1 cellular context compared by ENCODE assay signal in genomic region chr20:53875452-53875851, GRCh38.
TF ChIP-seq lines count a peak whose summit lies in the region.

No MANE protein-coding gene starts in this region.

TF ChIP-seq in K562, 482 proteins besides CTCF, POLR2A, EP300 and RAD21 (continued from another document and continues in another):
- no peak for TF ChIP-seq HMBOX1 (IDR thresholded peaks at IDR 0.05)
- TF ChIP-seq EWSR1 (IDR thresholded peaks at IDR 0.05; ENCODE audit: borderline replicate concordance, low read depth, partially characterized antibody), result no peak
- TF ChIP-seq FOXA1 (IDR thresholded peaks at IDR 0.05; ENCODE audit: borderline replicate concordance), result no peak
- no peak for TF ChIP-seq MEF2D (tag; conservative IDR thresholded peaks at IDR 0.05; ENCODE audit: low read depth)
- TF ChIP-seq CEBPB (tag; IDR thresholded peaks at IDR 0.05), result peak; percentile 90
- TF ChIP-seq ZNF24 (IDR thresholded peaks at IDR 0.05), result no peak
- TF ChIP-seq RNF2 (IDR thresholded peaks at IDR 0.05), result no peak
- TF ChIP-seq ILK (tag; IDR thresholded peaks at IDR 0.05; ENCODE audit: borderline replicate concordance, low read depth), result no peak
- TF ChIP-seq, protein P1, sequence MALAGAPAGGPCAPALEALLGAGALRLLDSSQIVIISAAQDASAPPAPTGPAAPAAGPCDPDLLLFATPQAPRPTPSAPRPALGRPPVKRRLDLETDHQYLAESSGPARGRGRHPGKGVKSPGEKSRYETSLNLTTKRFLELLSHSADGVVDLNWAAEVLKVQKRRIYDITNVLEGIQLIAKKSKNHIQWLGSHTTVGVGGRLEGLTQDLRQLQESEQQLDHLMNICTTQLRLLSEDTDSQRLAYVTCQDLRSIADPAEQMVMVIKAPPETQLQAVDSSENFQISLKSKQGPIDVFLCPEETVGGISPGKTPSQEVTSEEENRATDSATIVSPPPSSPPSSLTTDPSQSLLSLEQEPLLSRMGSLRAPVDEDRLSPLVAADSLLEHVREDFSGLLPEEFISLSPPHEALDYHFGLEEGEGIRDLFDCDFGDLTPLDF (CRISPR knock-in tag; IDR thresholded peaks at IDR 0.05), result no peak
- peak in 1 of 2 experiments; percentile 60; a peak in 2 of 4 replicates for TF ChIP-seq MAZ (CRISPR knock-in tag; conservative IDR thresholded peaks at IDR 0.05 in 1 of 2, IDR thresholded peaks at IDR 0.05 in 1 of 2)
- TF ChIP-seq NR3C1 (CRISPR knock-in tag; IDR thresholded peaks at IDR 0.05), result no peak
- TF ChIP-seq CSDE1 (IDR thresholded peaks at IDR 0.05), result no peak
- TF ChIP-seq CBX3 (IDR thresholded peaks at IDR 0.05; ENCODE audit: borderline replicate concordance in 1 of 2, low read length in 2 of 2), result peak in 1 of 2 experiments; percentile 69; a peak in 2 of 3 replicates
- no peak for TF ChIP-seq BDP1 (IDR thresholded peaks at IDR 0.05; ENCODE audit: insufficient read depth, insufficient read length)
- no peak for TF ChIP-seq ZFP30 (CRISPR knock-in tag; IDR thresholded peaks at IDR 0.05; ENCODE audit: borderline replicate concordance)
- no peak for TF ChIP-seq SP1 (CRISPR knock-in tag; IDR thresholded peaks at IDR 0.05)
- no peak for TF ChIP-seq CBFA2T3 (IDR thresholded peaks at IDR 0.05)
- TF ChIP-seq NUFIP1 (IDR thresholded peaks at IDR 0.05; ENCODE audit: partially characterized antibody), result no peak
- TF ChIP-seq ZNF561 (CRISPR knock-in tag; conservative IDR thresholded peaks at IDR 0.05), result no peak
- TF ChIP-seq IRF2 (CRISPR knock-in tag; IDR thresholded peaks at IDR 0.05), result no peak
- 0 out of 2 replicates have a peak, but pooled peaks have one; percentile 20 for TF ChIP-seq GABPB1 (CRISPR knock-in tag; IDR thresholded peaks at IDR 0.05)
- TF ChIP-seq EP400 (IDR thresholded peaks at IDR 0.05), result 0 out of 2 replicates have a peak, but pooled peaks have one; percentile 29
- TF ChIP-seq, protein P2, sequence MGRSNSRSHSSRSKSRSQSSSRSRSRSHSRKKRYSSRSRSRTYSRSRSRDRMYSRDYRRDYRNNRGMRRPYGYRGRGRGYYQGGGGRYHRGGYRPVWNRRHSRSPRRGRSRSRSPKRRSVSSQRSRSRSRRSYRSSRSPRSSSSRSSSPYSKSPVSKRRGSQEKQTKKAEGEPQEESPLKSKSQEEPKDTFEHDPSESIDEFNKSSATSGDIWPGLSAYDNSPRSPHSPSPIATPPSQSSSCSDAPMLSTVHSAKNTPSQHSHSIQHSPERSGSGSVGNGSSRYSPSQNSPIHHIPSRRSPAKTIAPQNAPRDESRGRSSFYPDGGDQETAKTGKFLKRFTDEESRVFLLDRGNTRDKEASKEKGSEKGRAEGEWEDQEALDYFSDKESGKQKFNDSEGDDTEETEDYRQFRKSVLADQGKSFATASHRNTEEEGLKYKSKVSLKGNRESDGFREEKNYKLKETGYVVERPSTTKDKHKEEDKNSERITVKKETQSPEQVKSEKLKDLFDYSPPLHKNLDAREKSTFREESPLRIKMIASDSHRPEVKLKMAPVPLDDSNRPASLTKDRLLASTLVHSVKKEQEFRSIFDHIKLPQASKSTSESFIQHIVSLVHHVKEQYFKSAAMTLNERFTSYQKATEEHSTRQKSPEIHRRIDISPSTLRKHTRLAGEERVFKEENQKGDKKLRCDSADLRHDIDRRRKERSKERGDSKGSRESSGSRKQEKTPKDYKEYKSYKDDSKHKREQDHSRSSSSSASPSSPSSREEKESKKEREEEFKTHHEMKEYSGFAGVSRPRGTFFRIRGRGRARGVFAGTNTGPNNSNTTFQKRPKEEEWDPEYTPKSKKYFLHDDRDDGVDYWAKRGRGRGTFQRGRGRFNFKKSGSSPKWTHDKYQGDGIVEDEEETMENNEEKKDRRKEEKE (IDR thresholded peaks at IDR 0.05; ENCODE audit: borderline replicate concordance in 1 of 2, control insufficient read depth in 1 of 2, low read depth in 2 of 2, low read length in 1 of 2), result no peak
- TF ChIP-seq JUND (IDR thresholded peaks at IDR 0.05; ENCODE audit: borderline replicate concordance, low read depth, low read length), result peak; percentile 53; the same call in 1 of the 2 replicates
- peak; percentile 41; the same call in 1 of the 3 replicates for TF ChIP-seq JUND (tag; IDR thresholded peaks at IDR 0.05; ENCODE audit: borderline replicate concordance, low read depth, low read length)
- no peak for TF ChIP-seq PTRF (tag; IDR thresholded peaks at IDR 0.05)
- TF ChIP-seq ATF3 (IDR thresholded peaks at IDR 0.05), result peak; percentile 92
- TF ChIP-seq ATF3 (CRISPR knock-in tag; conservative IDR thresholded peaks at IDR 0.05), result no peak
- no peak for TF ChIP-seq UBTF (IDR thresholded peaks at IDR 0.05; ENCODE audit: borderline replicate concordance in 1 of 2, low read depth in 2 of 2, low read length in 2 of 2)
- peak; percentile 74; the same call in 1 of the 2 replicates for TF ChIP-seq CC2D1A (IDR thresholded peaks at IDR 0.05)
- 0 out of 2 replicates have a peak, but pooled peaks have one; percentile 25 for TF ChIP-seq DPF2 (IDR thresholded peaks at IDR 0.05)
- TF ChIP-seq, protein P3, sequence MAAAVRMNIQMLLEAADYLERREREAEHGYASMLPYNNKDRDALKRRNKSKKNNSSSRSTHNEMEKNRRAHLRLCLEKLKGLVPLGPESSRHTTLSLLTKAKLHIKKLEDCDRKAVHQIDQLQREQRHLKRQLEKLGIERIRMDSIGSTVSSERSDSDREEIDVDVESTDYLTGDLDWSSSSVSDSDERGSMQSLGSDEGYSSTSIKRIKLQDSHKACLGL (CRISPR knock-in tag; IDR thresholded peaks at IDR 0.05; ENCODE audit: borderline replicate concordance, poor library complexity, severe bottlenecking), result no peak
- no peak for TF ChIP-seq MTA1 (IDR thresholded peaks at IDR 0.05; ENCODE audit: borderline replicate concordance)
- TF ChIP-seq, protein P4, sequence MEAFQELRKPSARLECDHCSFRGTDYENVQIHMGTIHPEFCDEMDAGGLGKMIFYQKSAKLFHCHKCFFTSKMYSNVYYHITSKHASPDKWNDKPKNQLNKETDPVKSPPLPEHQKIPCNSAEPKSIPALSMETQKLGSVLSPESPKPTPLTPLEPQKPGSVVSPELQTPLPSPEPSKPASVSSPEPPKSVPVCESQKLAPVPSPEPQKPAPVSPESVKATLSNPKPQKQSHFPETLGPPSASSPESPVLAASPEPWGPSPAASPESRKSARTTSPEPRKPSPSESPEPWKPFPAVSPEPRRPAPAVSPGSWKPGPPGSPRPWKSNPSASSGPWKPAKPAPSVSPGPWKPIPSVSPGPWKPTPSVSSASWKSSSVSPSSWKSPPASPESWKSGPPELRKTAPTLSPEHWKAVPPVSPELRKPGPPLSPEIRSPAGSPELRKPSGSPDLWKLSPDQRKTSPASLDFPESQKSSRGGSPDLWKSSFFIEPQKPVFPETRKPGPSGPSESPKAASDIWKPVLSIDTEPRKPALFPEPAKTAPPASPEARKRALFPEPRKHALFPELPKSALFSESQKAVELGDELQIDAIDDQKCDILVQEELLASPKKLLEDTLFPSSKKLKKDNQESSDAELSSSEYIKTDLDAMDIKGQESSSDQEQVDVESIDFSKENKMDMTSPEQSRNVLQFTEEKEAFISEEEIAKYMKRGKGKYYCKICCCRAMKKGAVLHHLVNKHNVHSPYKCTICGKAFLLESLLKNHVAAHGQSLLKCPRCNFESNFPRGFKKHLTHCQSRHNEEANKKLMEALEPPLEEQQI (IDR thresholded peaks at IDR 0.05), result 0 out of 2 replicates have a peak, but pooled peaks have one; percentile 37
- TF ChIP-seq NCOA6 (IDR thresholded peaks at IDR 0.05), result no peak
- TF ChIP-seq C11orf30 (IDR thresholded peaks at IDR 0.05; ENCODE audit: low read depth), result peak; percentile 11; the same call in 1 of the 2 replicates
- TF ChIP-seq SMAD3 (CRISPR knock-in tag; conservative IDR thresholded peaks at IDR 0.05), result no peak
- no peak for TF ChIP-seq MCM3 (IDR thresholded peaks at IDR 0.05)
- TF ChIP-seq PHF20 (IDR thresholded peaks at IDR 0.05; ENCODE audit: partially characterized antibody), result no peak
- no peak for TF ChIP-seq FOXK1 (CRISPR knock-in tag; IDR thresholded peaks at IDR 0.05; ENCODE audit: borderline replicate concordance)
- TF ChIP-seq, protein P5, sequence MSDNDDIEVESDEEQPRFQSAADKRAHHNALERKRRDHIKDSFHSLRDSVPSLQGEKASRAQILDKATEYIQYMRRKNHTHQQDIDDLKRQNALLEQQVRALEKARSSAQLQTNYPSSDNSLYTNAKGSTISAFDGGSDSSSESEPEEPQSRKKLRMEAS (CRISPR knock-in tag; IDR thresholded peaks at IDR 0.05), result no peak
- TF ChIP-seq HNRNPH1 (optimal IDR thresholded peaks at IDR 0.05; ENCODE audit: low read depth, low read length), result no peak
- no peak for TF ChIP-seq ZNF324 (CRISPR knock-in tag; IDR thresholded peaks at IDR 0.05)
- TF ChIP-seq, protein P6, sequence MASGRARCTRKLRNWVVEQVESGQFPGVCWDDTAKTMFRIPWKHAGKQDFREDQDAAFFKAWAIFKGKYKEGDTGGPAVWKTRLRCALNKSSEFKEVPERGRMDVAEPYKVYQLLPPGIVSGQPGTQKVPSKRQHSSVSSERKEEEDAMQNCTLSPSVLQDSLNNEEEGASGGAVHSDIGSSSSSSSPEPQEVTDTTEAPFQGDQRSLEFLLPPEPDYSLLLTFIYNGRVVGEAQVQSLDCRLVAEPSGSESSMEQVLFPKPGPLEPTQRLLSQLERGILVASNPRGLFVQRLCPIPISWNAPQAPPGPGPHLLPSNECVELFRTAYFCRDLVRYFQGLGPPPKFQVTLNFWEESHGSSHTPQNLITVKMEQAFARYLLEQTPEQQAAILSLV (tag; IDR thresholded peaks at IDR 0.05), result peak; percentile 88
- no peak for TF ChIP-seq ZBTB49 (CRISPR knock-in tag; IDR thresholded peaks at IDR 0.05; ENCODE audit: borderline replicate concordance)
- peak; percentile 53; the same call in 1 of the 2 replicates for TF ChIP-seq CREB1 (IDR thresholded peaks at IDR 0.05)
- TF ChIP-seq CREB1 (CRISPR knock-in tag; IDR thresholded peaks at IDR 0.05), result no peak
- no peak for TF ChIP-seq HINFP (tag; conservative IDR thresholded peaks at IDR 0.05; ENCODE audit: low read depth)
